ENCODE assay signal across 1 cellular context in genomic region chr6:26403888-26404287, GRCh38.
TF ChIP-seq lines count a peak whose summit lies in the region.

No MANE protein-coding gene starts in this region.

TF ChIP-seq in WTC11, 78 proteins besides CTCF, POLR2A, EP300 and RAD21 (continued from another document):
- TF ChIP-seq STAT6 (CRISPR knock-in tag; conservative IDR thresholded peaks at IDR 0.05; ENCODE audit: low read depth), result no peak
- no peak for TF ChIP-seq SMAD4 (CRISPR knock-in tag; IDR thresholded peaks at IDR 0.05)
- TF ChIP-seq FOXP4 (CRISPR knock-in tag; IDR thresholded peaks at IDR 0.05), result no peak
- no peak for TF ChIP-seq SMAD3 (CRISPR knock-in tag; IDR thresholded peaks at IDR 0.05; ENCODE audit: borderline replicate concordance)
- TF ChIP-seq ZBTB21 (CRISPR knock-in tag; IDR thresholded peaks at IDR 0.05; ENCODE audit: borderline replicate concordance), result no peak
- TF ChIP-seq ZNF232 (CRISPR knock-in tag; IDR thresholded peaks at IDR 0.05), result no peak
